Comparison of ENCODE assay signal across 39 cellular contexts in genomic region chr6:38658768-38659167, GRCh38. TPM values are rescaled to one million over a fixed set of nuclear protein-coding genes. Genes with fewer than 3 reads are reported as not detected.
"Had no signal": no experiment of that assay in that cellular context is flagged by ENCODE, and none has a peak within 500 bp of the region (broad histone marks: within the 10 kb centered on the region; RNA-seq: fewer than 3 reads in every experiment).

No MANE protein-coding gene starts in this region.

- H3K4me1 Mint-ChIP-seq: activated naive CD4-positive, alpha-beta T cell treated with anti-CD3 and anti-CD28 coated beads, Interleukin-2, amount 10 ng/mL, durations not matched to agents 7 days and 5 days; activated naive CD4-positive, alpha-beta T cell treated with anti-CD3 and anti-CD28 coated beads, Interleukin-2, amount 50 U/mL, for 24 hours; activated naive CD8-positive, alpha-beta T cell treated with anti-CD3 and anti-CD28 coated beads, Interleukin-2, amount 10 ng/mL, durations not matched to agents 7 days and 5 days; activated naive CD8-positive, alpha-beta T cell treated with anti-CD3 and anti-CD28 coated beads, Interleukin-2, amount 50 U/mL, for 24 hours; activated T-helper 17 cell treated with anti-CD3 and anti-CD28 coated beads, Interleukin-2, amount 50 U/mL, for 72 hours; brain had no signal

- H3K27ac Mint-ChIP-seq: activated naive CD4-positive, alpha-beta T cell treated with anti-CD3 and anti-CD28 coated beads for 36 hours; activated naive CD4-positive, alpha-beta T cell treated with anti-CD3 and anti-CD28 coated beads, Interleukin-2, amount 10 ng/mL, durations not matched to agents 7 days and 5 days; activated naive CD4-positive, alpha-beta T cell treated with anti-CD3 and anti-CD28 coated beads, Interleukin-2, amount 50 U/mL, for 24 hours; activated naive CD8-positive, alpha-beta T cell; activated naive CD8-positive, alpha-beta T cell treated with anti-CD3 and anti-CD28 coated beads for 36 hours; activated naive CD8-positive, alpha-beta T cell treated with anti-CD3 and anti-CD28 coated beads, Interleukin-2, amount 10 ng/mL, durations not matched to agents 7 days and 5 days; activated naive CD8-positive, alpha-beta T cell treated with anti-CD3 and anti-CD28 coated beads, Interleukin-2, amount 50 U/mL, for 24 hours; activated T-cell treated with anti-CD3 and anti-CD28 coated beads, Interleukin-2, amount 50 U/mL, for 72 hours; activated T-helper 1 cell treated with anti-CD3 and anti-CD28 coated beads, Interleukin-12 subunit alpha, Interleukin-12 subunit beta, Interleukin-2, Interleukin-4 antibody, amounts not matched to agents 30 ng/mL and 10 ng/mL and 1 ng/mL, durations not matched to agents 14 hours and 24 hours and 36 hours; activated T-helper 17 cell treated with anti-CD3 and anti-CD28 coated beads, Interleukin-2, amount 50 U/mL, for 72 hours; activated T-helper 2 cell treated with anti-CD3 and anti-CD28 coated beads, Interferon-gamma antibody, Interleukin-2, Interleukin-4, amounts not matched to agents 10 μg/mL and 5 μg/mL and 100 μg/mL, durations not matched to agents 14 hours and 24 hours and 36 hours; brain had no signal

- H3K27me3 Mint-ChIP-seq: activated naive CD4-positive, alpha-beta T cell treated with anti-CD3 and anti-CD28 coated beads, Interleukin-2, amount 10 ng/mL, durations not matched to agents 7 days and 5 days; activated naive CD4-positive, alpha-beta T cell treated with anti-CD3 and anti-CD28 coated beads, Interleukin-2, amount 50 U/mL, for 24 hours; activated naive CD8-positive, alpha-beta T cell; activated naive CD8-positive, alpha-beta T cell treated with anti-CD3 and anti-CD28 coated beads for 36 hours; activated naive CD8-positive, alpha-beta T cell treated with anti-CD3 and anti-CD28 coated beads, Interleukin-2, amount 10 ng/mL, durations not matched to agents 7 days and 5 days; activated naive CD8-positive, alpha-beta T cell treated with anti-CD3 and anti-CD28 coated beads, Interleukin-2, amount 50 U/mL, for 24 hours; activated T-helper 17 cell treated with anti-CD3 and anti-CD28 coated beads, Interleukin-2, amount 50 U/mL, for 72 hours; brain; central memory CD8-positive, alpha-beta T cell had no signal

- H3K36me3 Mint-ChIP-seq: activated naive CD4-positive, alpha-beta T cell treated with anti-CD3 and anti-CD28 coated beads, Interleukin-2, amount 10 ng/mL, durations not matched to agents 7 days and 5 days; activated naive CD4-positive, alpha-beta T cell treated with anti-CD3 and anti-CD28 coated beads, Interleukin-2, amount 50 U/mL, for 72 hours had no signal

- ATAC-seq: activated naive CD4-positive, alpha-beta T cell treated with anti-CD3 and anti-CD28 coated beads, Interleukin-2, amount 50 U/mL, for 72 hours; activated naive CD8-positive, alpha-beta T cell treated with anti-CD3 and anti-CD28 coated beads, Interleukin-2, amount 50 U/mL, for 24 hours; activated T-cell treated with anti-CD3 and anti-CD28 coated beads, Interleukin-2, amount 50 U/mL, for 4 hours; activated T-cell treated with anti-CD3 and anti-CD28 coated beads, Interleukin-2, amount 50 U/mL, for 72 hours; activated T-helper 17 cell treated with anti-CD3 and anti-CD28 coated beads, Interleukin-2, amount 50 U/mL, for 72 hours; body of pancreas had no signal

- DNase-seq: activated effector memory CD4-positive, alpha-beta T cell treated with anti-CD3 and anti-CD28 coated beads, Interleukin-2, amount 50 U/mL, for 16 hours; activated effector memory CD4-positive, alpha-beta T cell treated with Interleukin-2 at 50 U/mL for 16 hours; activated gamma-delta T cell; activated gamma-delta T cell treated with Interleukin-2 at 50 U/mL for 16 hours; activated naive CD4-positive, alpha-beta T cell; activated naive CD4-positive, alpha-beta T cell treated with anti-CD3 and anti-CD28 coated beads for 36 hours; activated naive CD4-positive, alpha-beta T cell treated with anti-CD3 and anti-CD28 coated beads, Interleukin-2, amount 10 ng/mL, durations not matched to agents 7 days and 5 days; activated naive CD4-positive, alpha-beta T cell treated with anti-CD3 and anti-CD28 coated beads, Interleukin-2, amount 50 U/mL, for 16 hours; activated naive CD4-positive, alpha-beta T cell treated with Interleukin-2 at 50 U/mL for 16 hours; activated naive CD8-positive, alpha-beta T cell treated with anti-CD3 and anti-CD28 coated beads for 36 hours; activated naive CD8-positive, alpha-beta T cell treated with anti-CD3 and anti-CD28 coated beads, Interleukin-2, amount 10 ng/mL, durations not matched to agents 7 days and 5 days; activated naive CD8-positive, alpha-beta T cell treated with anti-CD3 and anti-CD28 coated beads, Interleukin-2, amount 50 U/mL, for 24 hours; activated T-cell treated with anti-CD3 and anti-CD28 coated beads for 4 hours; activated T-cell treated with anti-CD3 and anti-CD28 coated beads, Interleukin-2, amount 50 U/mL, for 1 hour; activated T-cell treated with anti-CD3 and anti-CD28 coated beads, Interleukin-2, amount 50 U/mL, for 4 hours; activated T-cell treated with anti-CD3 and anti-CD28 coated beads, Interleukin-2, amount 50 U/mL, for 48 hours; activated T-cell treated with anti-CD3 and anti-CD28 coated beads, Interleukin-2, amount 50 U/mL, for 72 hours; adrenal gland; amniotic stem cell; amygdala; anterior cingulate cortex; aorta; body of pancreas; brain microvascular endothelial cell; caudate nucleus; central memory CD4-positive, alpha-beta T cell; cerebellar nuclear complex had no signal

- H3K9me3 Mint-ChIP-seq: activated naive CD4-positive, alpha-beta T cell treated with anti-CD3 and anti-CD28 coated beads for 36 hours; activated naive CD4-positive, alpha-beta T cell treated with anti-CD3 and anti-CD28 coated beads, Interleukin-2, amount 10 ng/mL, durations not matched to agents 7 days and 5 days; activated naive CD4-positive, alpha-beta T cell treated with anti-CD3 and anti-CD28 coated beads, Interleukin-2, amount 50 U/mL, for 24 hours; activated naive CD4-positive, alpha-beta T cell treated with anti-CD3 and anti-CD28 coated beads, Interleukin-2, amount 50 U/mL, for 72 hours; activated naive CD8-positive, alpha-beta T cell treated with anti-CD3 and anti-CD28 coated beads for 36 hours; activated naive CD8-positive, alpha-beta T cell treated with anti-CD3 and anti-CD28 coated beads, Interleukin-2, amount 10 ng/mL, durations not matched to agents 7 days and 5 days; activated naive CD8-positive, alpha-beta T cell treated with anti-CD3 and anti-CD28 coated beads, Interleukin-2, amount 50 U/mL, for 24 hours; activated T-cell treated with anti-CD3 and anti-CD28 coated beads, Interleukin-2, amount 50 U/mL, for 4 hours; activated T-cell treated with anti-CD3 and anti-CD28 coated beads, Interleukin-2, amount 50 U/mL, for 72 hours; activated T-helper 1 cell treated with anti-CD3 and anti-CD28 coated beads, Interleukin-12 subunit alpha, Interleukin-12 subunit beta, Interleukin-2, Interleukin-4 antibody, amounts not matched to agents 30 ng/mL and 10 ng/mL and 1 ng/mL, durations not matched to agents 14 hours and 24 hours and 36 hours; activated T-helper 17 cell treated with anti-CD3 and anti-CD28 coated beads, Interleukin-2, amount 50 U/mL, for 72 hours; activated T-helper 2 cell treated with anti-CD3 and anti-CD28 coated beads, Interferon-gamma antibody, Interleukin-2, Interleukin-4, amounts not matched to agents 10 μg/mL and 5 μg/mL and 100 μg/mL, durations not matched to agents 14 hours and 24 hours and 36 hours; central memory CD8-positive, alpha-beta T cell had no signal

- H3K4me3 Mint-ChIP-seq: activated naive CD4-positive, alpha-beta T cell treated with anti-CD3 and anti-CD28 coated beads for 36 hours; activated naive CD4-positive, alpha-beta T cell treated with anti-CD3 and anti-CD28 coated beads, Interleukin-2, amount 10 ng/mL, durations not matched to agents 7 days and 5 days; activated naive CD4-positive, alpha-beta T cell treated with anti-CD3 and anti-CD28 coated beads, Interleukin-2, amount 50 U/mL, for 24 hours; activated naive CD8-positive, alpha-beta T cell; activated naive CD8-positive, alpha-beta T cell treated with anti-CD3 and anti-CD28 coated beads for 36 hours; activated naive CD8-positive, alpha-beta T cell treated with anti-CD3 and anti-CD28 coated beads, Interleukin-2, amount 10 ng/mL, durations not matched to agents 7 days and 5 days; activated naive CD8-positive, alpha-beta T cell treated with anti-CD3 and anti-CD28 coated beads, Interleukin-2, amount 50 U/mL, for 24 hours; activated T-cell treated with anti-CD3 and anti-CD28 coated beads, Interleukin-2, amount 50 U/mL, for 4 hours; activated T-cell treated with anti-CD3 and anti-CD28 coated beads, Interleukin-2, amount 50 U/mL, for 72 hours; activated T-helper 1 cell treated with anti-CD3 and anti-CD28 coated beads, Interleukin-12 subunit alpha, Interleukin-12 subunit beta, Interleukin-2, Interleukin-4 antibody, amounts not matched to agents 30 ng/mL and 10 ng/mL and 1 ng/mL, durations not matched to agents 14 hours and 24 hours and 36 hours; activated T-helper 17 cell treated with anti-CD3 and anti-CD28 coated beads, Interleukin-2, amount 50 U/mL, for 72 hours; brain; central memory CD8-positive, alpha-beta T cell had no signal

RNA-seq across cellular contexts. Expression of gene DNAH8, which starts 56.3 kb away (rescaled TPM):
- total RNA-seq: activated T-helper 2 cell treated with anti-CD3 and anti-CD28 coated beads, Interferon-gamma antibody, Interleukin-2, Interleukin-4, amounts not matched to agents 10 μg/mL and 5 μg/mL and 100 μg/mL, durations not matched to agents 14 hours and 24 hours and 36 hours; adrenal gland; ascending aorta; astrocyte; body of pancreas; bronchial epithelial cell; cardiac muscle cell had no signal
- polyA plus RNA-seq: cardiac muscle cell had no signal
